ENCODE assay signal across 1 cellular context in the genomic region with DNA sequence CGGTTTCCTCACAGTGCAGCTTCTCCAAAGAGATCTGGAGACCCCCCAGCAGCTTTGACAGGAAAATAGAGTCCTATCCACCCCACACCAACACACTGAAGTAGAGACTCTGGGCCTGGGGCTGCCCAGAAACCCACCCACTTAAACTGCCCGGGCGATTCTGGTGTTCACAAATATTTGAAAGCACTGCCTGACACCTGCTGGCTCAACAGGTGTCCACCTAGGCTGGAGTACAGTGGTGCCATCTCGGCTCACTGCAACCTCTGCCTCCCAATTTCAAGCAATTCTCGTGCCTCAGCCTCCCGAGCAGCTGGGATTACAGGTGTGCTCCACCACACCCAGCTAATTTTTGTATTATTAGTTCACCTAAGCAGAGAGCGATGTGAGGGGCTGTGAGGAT.
TF ChIP-seq lines count a peak whose summit lies in the region.

No MANE protein-coding gene starts in this region.

TF ChIP-seq in WTC11, 78 proteins besides CTCF, POLR2A, EP300 and RAD21 (continued from another document):
- no peak for TF ChIP-seq STAT6 (CRISPR knock-in tag; conservative IDR thresholded peaks at IDR 0.05; ENCODE audit: low read depth)
- TF ChIP-seq, protein P1, sequence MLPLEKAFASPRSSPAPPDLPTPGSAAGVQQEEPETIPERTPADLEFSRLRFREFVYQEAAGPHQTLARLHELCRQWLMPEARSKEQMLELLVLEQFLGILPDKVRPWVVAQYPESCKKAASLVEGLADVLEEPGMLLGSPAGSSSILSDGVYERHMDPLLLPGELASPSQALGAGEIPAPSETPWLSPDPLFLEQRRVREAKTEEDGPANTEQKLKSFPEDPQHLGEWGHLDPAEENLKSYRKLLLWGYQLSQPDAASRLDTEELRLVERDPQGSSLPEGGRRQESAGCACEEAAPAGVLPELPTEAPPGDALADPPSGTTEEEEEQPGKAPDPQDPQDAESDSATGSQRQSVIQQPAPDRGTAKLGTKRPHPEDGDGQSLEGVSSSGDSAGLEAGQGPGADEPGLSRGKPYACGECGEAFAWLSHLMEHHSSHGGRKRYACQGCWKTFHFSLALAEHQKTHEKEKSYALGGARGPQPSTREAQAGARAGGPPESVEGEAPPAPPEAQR (CRISPR knock-in tag; IDR thresholded peaks at IDR 0.05), result no peak
- TF ChIP-seq SP1 (CRISPR knock-in tag; conservative IDR thresholded peaks at IDR 0.05), result no peak
